16 cellular contexts compared by ENCODE assay signal in the genomic region with DNA sequence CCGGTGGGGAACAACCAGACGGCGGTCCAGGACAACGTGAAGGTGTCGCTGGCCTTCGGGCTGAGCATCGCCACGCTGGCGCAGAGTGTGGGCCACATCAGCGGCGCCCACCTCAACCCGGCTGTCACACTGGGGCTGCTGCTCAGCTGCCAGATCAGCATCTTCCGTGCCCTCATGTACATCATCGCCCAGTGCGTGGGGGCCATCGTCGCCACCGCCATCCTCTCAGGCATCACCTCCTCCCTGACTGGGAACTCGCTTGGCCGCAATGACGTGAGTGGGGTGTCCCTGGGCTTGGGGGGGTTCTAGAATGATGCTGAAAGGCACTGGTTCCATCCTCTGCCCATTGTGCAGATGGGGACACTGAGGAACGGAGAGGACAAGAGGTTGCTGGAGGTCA. TPM values are rescaled to one million over a fixed set of nuclear protein-coding genes. Genes with fewer than 3 reads are reported as not detected.
DNase-seq lines count a peak whose midpoint lies in the region; ATAC-seq, FAIRE-seq and TF ChIP-seq lines count a peak whose summit lies in the region.
"Had no signal": no experiment of that assay in that cellular context is flagged by ENCODE, and none has a peak within 500 bp of the region (broad histone marks: within the 10 kb centered on the region; RNA-seq: fewer than 3 reads in every experiment).

No MANE protein-coding gene starts in this region.

- TF ChIP-seq CTCF in gastrocnemius medialis (IDR thresholded peaks at IDR 0.05 in 4 of 5, conservative IDR thresholded peaks at IDR 0.05 in 1 of 5), result no peak
- TF ChIP-seq CTCF in uterus (IDR thresholded peaks at IDR 0.05), result no peak
- TF ChIP-seq CTCF in GM10248 (IDR thresholded peaks at IDR 0.05; ENCODE audit: control extremely low read depth, extremely low read depth, low read depth, missing control alignments), result no peak

- CTCF ChIA-PET in GM10248 (lab: Yijun Ruan, JAX), result interaction anchor here (1.0 to 1.6 kb wide), 3 partner anchors 12 to 121 kb away, joined by 3 to 7 read pairs (median 4); no protein-coding TSS in a partner anchor

- H3K27ac ChIP-seq in layer of hippocampus (ENCODE audit: low read depth, low read length), result peak overlapping the region; percentile 52
- H3K27ac ChIP-seq in gastrocnemius medialis, result peak overlapping the region; percentile 58 to 73 (median 64)
- H3K27ac ChIP-seq in uterus, result peak overlapping the region; percentile 34 to 68

- in situ Hi-C loops in gastrocnemius medialis (cut with MboI; ENCODE audit: low sequenced_read_pairs in 4 of 4), result no loop called here

- H3K4me1 ChIP-seq in gastrocnemius medialis, result peaks cover 3 to 11% of the 10 kb centered on the region in 2 donors
- peaks cover 0 to 6% of the 10 kb centered on the region in 2 donors for H3K4me1 ChIP-seq in uterus

- no peaks in the 10 kb centered on the region for H3K9me3 ChIP-seq in gastrocnemius medialis
- H3K9me3 ChIP-seq in uterus, result no peaks in the 10 kb centered on the region

- no peak for TF ChIP-seq POLR2A in gastrocnemius medialis (IDR thresholded peaks at IDR 0.05)
- TF ChIP-seq POLR2A in uterus (IDR thresholded peaks at IDR 0.05), result no peak

- FAIRE-seq in frontal cortex (lab: Jason Lieb, UNC), result no peak
- FAIRE-seq: colon had no signal

- intact Hi-C loops in Right ventricle myocardium inferior (cut with DNase I) (no loop called here), left cardiac atrium (cut with DNase I) (no loop called here), gastrocnemius medialis (cut with DNase I; ENCODE audit: low total_unique reads) (no loop called here), uterus (cut with DNase I; ENCODE audit: low total_unique reads) (no loop called here)

- peak; percentile 70 for DNase-seq in Right ventricle myocardium inferior (ENCODE audit: missing footprints)
- no peak for DNase-seq in left cardiac atrium
- no peak for DNase-seq in gastrocnemius medialis
- DNase-seq in uterus, result no peak
- no peak for DNase-seq in frontal cortex (ENCODE audit: low spot score in 2 of 2)
- no peak for DNase-seq in GM10248 (ENCODE audit: extremely low spot score)
- DNase-seq: 8988T, NCI-H1694, nephron progenitor cell, SHP77 treated with DMSO at 0.1 percent for 48 hours had no signal

- POLR2A ChIA-PET in GM10248 (lab: Yijun Ruan, JAX), result no interaction called here

- H3K4me3 ChIP-seq in gastrocnemius medialis, result peak overlapping the region; percentile 33 to 49 (median 42)
- H3K4me3 ChIP-seq in uterus, result peak overlapping the region in 1 of 2 donors; percentile 16

- H3K27me3 ChIP-seq in layer of hippocampus (ENCODE audit: control insufficient read depth, insufficient read depth, low read length) (no peaks in the 10 kb centered on the region), gastrocnemius medialis (no peaks in the 10 kb centered on the region), uterus (no peaks in the 10 kb centered on the region)

- ATAC-seq in Right ventricle myocardium inferior, result no peak
- ATAC-seq in left cardiac atrium, result no peak
- ATAC-seq in gastrocnemius medialis, result no peak
- no peak for ATAC-seq in GM19467 (IDR thresholded peaks at IDR 0.05; ENCODE audit: unreplicated experiment)
- ATAC-seq: stimulated activated memory B cell treated with anti-CD40 and anti-IgM and Interleukin-4, amounts not matched to agents 10 μg/mL and 1 μg/mL and 100 μg/mL, for 72 hours had no signal

- H3K36me3 ChIP-seq in gastrocnemius medialis (no peaks in the 10 kb centered on the region), uterus (no peaks in the 10 kb centered on the region)

RNA-seq across cellular contexts. Expression of gene AQP1, which starts 0.4 kb away (rescaled TPM):
- total RNA-seq in Right ventricle myocardium inferior, result 284 TPM
- total RNA-seq in left cardiac atrium, result 100 to 1,000 TPM; 244 to 352 TPM
- total RNA-seq in gastrocnemius medialis, result 100 to 1,000 TPM in 3 of 4 donors, 10 to 100 TPM in 1; 81.9 to 149 (median 113) TPM
- total RNA-seq in uterus, result 100 to 1,000 TPM in 3 of 4 donors, 10 to 100 TPM in 1; 69.6 to 477 (median 370) TPM
- 0.82 TPM for total RNA-seq in frontal cortex
- total RNA-seq: T-helper 2 cell treated with Interferon-gamma antibody and Interleukin-4, amounts not matched to agents 100 ng/mL and 5 ng/mL, for 36 hours had no signal

RNA-seq across cellular contexts. Expression of gene GHRHR, which starts 51.7 kb away (rescaled TPM):
- not detected for total RNA-seq in Right ventricle myocardium inferior
- not detected for total RNA-seq in left cardiac atrium
- not detected for total RNA-seq in gastrocnemius medialis
- total RNA-seq in uterus, result not detected
- not detected for total RNA-seq in frontal cortex
- total RNA-seq: LHCN-M2; T-helper 2 cell treated with Interferon-gamma antibody and Interleukin-4, amounts not matched to agents 100 ng/mL and 5 ng/mL, for 36 hours had no signal

Comparison
In these comparisons a context has a peak if more than half of its experiments do, and no peak if none do; other contexts are left out.
1. RNA of gene AQP1, which starts 0.4 kb away (total RNA-seq): 69.6 to 477 TPM in uterus, 244 to 352 TPM in left cardiac atrium, 284 TPM in Right ventricle myocardium inferior (single experiment) and 81.9 to 149 TPM in gastrocnemius medialis; 0.82 TPM in frontal cortex (single experiment); every median in the first group is over 10 times any median in the second.
2. Peak in every context shown above with its lines, with median percentiles within 50 percentile points of each other: H3K27ac ChIP-seq.